1 cellular context compared by ENCODE assay signal in the genomic region with DNA sequence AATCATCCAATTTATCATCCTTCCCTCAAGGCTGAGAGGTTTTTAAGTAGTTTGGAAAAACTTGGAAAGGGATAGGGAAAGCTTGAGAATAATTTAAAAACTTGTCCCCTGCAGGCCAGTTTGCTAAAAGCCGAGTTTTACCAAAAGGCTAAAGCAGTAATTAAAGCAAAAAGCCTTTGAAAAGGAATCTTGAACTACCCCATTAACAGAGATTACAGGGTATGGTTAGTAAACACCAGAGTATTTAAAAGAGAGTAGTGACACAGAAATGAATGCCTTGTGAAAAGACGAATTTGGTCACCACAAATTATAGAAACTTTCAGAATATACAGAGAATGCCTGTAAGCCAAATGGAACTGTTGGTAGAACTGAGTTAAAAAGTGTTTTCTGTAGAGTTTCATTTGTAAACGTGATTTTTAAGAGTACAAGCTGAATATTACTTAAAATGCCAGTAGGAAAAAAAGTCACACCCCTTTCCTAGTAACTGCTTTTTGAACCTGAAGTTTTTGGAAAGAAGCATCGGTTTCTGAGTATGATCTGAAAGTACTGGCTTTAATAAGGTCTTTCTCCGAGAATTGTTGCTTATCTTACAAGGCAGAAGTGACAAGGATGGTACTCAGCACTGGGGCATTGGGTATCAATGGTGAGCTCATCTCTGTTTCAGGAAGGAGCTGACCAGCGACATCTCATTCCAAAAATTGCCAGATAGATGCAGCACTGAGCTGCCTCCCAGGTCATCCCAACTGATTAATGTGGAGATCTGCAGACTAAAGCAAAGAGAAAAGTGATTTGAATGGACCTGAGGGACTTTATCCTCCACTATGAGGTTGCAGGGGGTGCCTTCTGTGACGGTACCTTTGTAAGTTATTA.
TF ChIP-seq lines count a peak whose summit lies in the region.

No MANE protein-coding gene starts in this region.

TF ChIP-seq in GM23338, 12 proteins besides CTCF, POLR2A, EP300 and RAD21 (continued from another document):
- TF ChIP-seq, protein P1, sequence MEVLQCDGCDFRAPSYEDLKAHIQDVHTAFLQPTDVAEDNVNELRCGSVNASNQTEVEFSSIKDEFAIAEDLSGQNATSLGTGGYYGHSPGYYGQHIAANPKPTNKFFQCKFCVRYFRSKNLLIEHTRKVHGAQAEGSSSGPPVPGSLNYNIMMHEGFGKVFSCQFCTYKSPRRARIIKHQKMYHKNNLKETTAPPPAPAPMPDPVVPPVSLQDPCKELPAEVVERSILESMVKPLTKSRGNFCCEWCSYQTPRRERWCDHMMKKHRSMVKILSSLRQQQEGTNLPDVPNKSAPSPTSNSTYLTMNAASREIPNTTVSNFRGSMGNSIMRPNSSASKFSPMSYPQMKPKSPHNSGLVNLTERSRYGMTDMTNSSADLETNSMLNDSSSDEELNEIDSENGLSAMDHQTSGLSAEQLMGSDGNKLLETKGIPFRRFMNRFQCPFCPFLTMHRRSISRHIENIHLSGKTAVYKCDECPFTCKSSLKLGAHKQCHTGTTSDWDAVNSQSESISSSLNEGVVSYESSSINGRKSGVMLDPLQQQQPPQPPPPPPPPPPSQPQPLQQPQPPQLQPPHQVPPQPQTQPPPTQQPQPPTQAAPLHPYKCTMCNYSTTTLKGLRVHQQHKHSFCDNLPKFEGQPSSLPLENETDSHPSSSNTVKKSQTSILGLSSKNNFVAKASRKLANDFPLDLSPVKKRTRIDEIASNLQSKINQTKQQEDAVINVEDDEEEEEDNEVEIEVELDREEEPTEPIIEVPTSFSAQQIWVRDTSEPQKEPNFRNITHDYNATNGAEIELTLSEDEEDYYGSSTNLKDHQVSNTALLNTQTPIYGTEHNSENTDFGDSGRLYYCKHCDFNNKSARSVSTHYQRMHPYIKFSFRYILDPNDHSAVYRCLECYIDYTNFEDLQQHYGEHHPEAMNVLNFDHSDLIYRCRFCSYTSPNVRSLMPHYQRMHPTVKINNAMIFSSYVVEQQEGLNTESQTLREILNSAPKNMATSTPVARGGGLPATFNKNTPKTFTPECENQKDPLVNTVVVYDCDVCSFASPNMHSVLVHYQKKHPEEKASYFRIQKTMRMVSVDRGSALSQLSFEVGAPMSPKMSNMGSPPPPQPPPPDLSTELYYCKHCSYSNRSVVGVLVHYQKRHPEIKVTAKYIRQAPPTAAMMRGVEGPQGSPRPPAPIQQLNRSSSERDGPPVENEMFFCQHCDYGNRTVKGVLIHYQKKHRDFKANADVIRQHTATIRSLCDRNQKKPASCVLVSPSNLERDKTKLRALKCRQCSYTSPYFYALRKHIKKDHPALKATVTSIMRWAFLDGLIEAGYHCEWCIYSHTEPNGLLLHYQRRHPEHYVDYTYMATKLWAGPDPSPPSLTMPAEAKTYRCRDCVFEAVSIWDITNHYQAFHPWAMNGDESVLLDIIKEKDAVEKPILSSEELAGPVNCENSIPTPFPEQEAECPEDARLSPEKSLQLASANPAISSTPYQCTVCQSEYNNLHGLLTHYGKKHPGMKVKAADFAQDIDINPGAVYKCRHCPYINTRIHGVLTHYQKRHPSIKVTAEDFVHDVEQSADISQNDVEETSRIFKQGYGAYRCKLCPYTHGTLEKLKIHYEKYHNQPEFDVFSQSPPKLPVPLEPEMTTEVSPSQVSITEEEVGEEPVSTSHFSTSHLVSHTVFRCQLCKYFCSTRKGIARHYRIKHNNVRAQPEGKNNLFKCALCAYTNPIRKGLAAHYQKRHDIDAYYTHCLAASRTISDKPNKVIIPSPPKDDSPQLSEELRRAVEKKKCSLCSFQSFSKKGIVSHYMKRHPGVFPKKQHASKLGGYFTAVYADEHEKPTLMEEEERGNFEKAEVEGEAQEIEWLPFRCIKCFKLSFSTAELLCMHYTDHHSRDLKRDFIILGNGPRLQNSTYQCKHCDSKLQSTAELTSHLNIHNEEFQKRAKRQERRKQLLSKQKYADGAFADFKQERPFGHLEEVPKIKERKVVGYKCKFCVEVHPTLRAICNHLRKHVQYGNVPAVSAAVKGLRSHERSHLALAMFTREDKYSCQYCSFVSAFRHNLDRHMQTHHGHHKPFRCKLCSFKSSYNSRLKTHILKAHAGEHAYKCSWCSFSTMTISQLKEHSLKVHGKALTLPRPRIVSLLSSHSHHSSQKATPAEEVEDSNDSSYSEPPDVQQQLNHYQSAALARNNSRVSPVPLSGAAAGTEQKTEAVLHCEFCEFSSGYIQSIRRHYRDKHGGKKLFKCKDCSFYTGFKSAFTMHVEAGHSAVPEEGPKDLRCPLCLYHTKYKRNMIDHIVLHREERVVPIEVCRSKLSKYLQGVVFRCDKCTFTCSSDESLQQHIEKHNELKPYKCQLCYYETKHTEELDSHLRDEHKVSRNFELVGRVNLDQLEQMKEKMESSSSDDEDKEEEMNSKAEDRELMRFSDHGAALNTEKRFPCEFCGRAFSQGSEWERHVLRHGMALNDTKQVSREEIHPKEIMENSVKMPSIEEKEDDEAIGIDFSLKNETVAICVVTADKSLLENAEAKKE (CRISPR knock-in tag; IDR thresholded peaks at IDR 0.05) = no peak
- no peak for TF ChIP-seq JUNB (IDR thresholded peaks at IDR 0.05; ENCODE audit: unreplicated experiment)
